Comparison of ENCODE assay signal across 1 cellular context in the genomic region with DNA sequence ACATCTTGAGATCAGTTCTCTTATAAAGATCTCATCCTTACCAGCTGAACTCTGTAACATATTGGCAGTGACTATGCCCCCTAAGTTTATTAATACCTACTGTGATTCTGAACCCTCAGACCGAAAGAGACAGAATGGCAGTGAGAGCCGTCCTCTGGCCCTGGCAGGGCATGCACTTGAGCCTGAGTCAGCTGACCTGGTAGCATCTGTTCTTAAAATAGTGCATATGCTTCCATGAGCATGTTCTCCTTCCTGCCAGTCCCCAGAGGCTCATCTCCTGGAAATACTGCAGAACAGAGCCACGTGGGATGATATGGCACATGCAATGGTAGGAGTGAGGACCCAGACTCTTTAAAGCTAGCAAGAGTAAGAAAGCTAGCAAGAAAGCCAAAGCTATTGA.
TF ChIP-seq lines count a peak whose summit lies in the region.

No MANE protein-coding gene starts in this region.

TF ChIP-seq in SK-N-SH treated with all-trans-retinoic acid at 6 μM for 48 hours, 23 proteins besides CTCF, POLR2A, EP300 and RAD21 (continued from another document):
- TF ChIP-seq GLIS3 (CRISPR knock-in tag; IDR thresholded peaks at IDR 0.05) (no peak), OSR1 (CRISPR knock-in tag; IDR thresholded peaks at IDR 0.05) (no peak), PPARA (CRISPR knock-in tag; IDR thresholded peaks at IDR 0.05; ENCODE audit: borderline replicate concordance) (no peak)
- TF ChIP-seq, protein P1, sequence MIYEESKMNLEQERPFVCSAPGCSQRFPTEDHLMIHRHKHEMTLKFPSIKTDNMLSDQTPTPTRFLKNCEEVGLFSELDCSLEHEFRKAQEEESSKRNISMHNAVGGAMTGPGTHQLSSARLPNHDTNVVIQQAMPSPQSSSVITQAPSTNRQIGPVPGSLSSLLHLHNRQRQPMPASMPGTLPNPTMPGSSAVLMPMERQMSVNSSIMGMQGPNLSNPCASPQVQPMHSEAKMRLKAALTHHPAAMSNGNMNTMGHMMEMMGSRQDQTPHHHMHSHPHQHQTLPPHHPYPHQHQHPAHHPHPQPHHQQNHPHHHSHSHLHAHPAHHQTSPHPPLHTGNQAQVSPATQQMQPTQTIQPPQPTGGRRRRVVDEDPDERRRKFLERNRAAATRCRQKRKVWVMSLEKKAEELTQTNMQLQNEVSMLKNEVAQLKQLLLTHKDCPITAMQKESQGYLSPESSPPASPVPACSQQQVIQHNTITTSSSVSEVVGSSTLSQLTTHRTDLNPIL (CRISPR knock-in tag; IDR thresholded peaks at IDR 0.05; ENCODE audit: low read depth), result no peak
- TF ChIP-seq, protein P2, sequence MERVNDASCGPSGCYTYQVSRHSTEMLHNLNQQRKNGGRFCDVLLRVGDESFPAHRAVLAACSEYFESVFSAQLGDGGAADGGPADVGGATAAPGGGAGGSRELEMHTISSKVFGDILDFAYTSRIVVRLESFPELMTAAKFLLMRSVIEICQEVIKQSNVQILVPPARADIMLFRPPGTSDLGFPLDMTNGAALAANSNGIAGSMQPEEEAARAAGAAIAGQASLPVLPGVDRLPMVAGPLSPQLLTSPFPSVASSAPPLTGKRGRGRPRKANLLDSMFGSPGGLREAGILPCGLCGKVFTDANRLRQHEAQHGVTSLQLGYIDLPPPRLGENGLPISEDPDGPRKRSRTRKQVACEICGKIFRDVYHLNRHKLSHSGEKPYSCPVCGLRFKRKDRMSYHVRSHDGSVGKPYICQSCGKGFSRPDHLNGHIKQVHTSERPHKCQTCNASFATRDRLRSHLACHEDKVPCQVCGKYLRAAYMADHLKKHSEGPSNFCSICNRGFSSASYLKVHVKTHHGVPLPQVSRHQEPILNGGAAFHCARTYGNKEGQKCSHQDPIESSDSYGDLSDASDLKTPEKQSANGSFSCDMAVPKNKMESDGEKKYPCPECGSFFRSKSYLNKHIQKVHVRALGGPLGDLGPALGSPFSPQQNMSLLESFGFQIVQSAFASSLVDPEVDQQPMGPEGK (CRISPR knock-in tag; IDR thresholded peaks at IDR 0.05; ENCODE audit: borderline replicate concordance), result no peak
